ENCODE assay signal across 17 cellular contexts in the genomic region with DNA sequence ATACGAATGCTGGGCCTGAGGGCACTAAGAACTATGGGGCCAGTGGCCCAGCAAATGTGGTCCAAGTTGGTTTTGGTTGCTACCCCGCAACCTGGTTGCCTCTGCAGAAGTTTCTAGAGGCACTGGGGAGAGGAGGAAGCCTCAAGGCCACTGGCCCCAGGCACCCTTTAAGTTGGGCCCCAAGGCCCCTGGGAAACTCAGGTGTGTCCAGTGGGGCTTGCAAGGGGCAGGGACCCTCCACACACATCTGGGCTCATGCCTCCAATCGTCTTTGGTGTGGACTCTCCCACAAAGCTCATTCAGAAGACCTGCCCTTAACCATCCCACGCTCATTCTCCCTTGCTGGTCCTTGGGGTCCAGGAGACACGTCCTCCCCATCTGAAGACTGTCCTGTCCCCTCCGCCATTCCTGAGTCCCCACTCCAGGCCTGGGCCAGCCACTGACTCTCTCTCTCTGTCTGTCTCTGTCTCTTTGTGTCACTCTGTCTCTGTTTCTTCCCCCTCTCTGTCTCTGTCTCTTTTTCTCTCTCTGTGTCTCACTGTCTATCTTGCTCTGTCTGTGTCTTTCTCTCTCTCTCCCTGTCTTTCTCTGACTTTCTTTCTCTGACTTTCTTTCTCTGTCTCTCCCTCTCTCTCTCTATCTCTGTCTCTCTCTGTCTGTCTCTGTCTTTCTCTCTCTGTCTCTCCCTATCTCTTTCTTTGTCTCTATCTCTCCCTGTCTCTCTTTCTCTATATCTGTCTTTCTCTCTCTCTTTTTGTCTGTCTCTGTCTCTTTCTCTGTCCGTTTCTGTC. TPM values are rescaled to one million over a fixed set of nuclear protein-coding genes. Genes with fewer than 3 reads are reported as not detected.
DNase-seq lines count a peak whose midpoint lies in the region; ATAC-seq, FAIRE-seq and TF ChIP-seq lines count a peak whose summit lies in the region.
"Had no signal": no experiment of that assay in that cellular context is flagged by ENCODE, and none has a peak within 500 bp of the region (broad histone marks: within the 10 kb centered on the region; RNA-seq: fewer than 3 reads in every experiment).

No MANE protein-coding gene starts in this region.

- peak; percentile 33 for FAIRE-seq in endothelial cell of umbilical vein (lab: Jason Lieb, UNC)
- FAIRE-seq: H1 had no signal

- dilution Hi-C loops in endothelial cell of umbilical vein (cut with MboI; ENCODE audit: extremely low pct_ligation_motif_present, low sequenced_read_pairs): no loop called here

- no peaks in the 10 kb centered on the region for H3K4me1 ChIP-seq in heart right ventricle
- H3K4me1 ChIP-seq in RWPE2 (ENCODE audit: insufficient read depth, poor library complexity, severe bottlenecking): no peaks in the 10 kb centered on the region
- H3K4me1 ChIP-seq in endothelial cell of umbilical vein (ENCODE audit: control insufficient read depth, extremely low read depth, insufficient read depth, low read length): no peaks in the 10 kb centered on the region
- no peaks in the 10 kb centered on the region for H3K4me1 ChIP-seq in aorta (ENCODE audit: control insufficient read depth in 1 of 2, insufficient read depth in 2 of 2, low read length in 2 of 2)
- H3K4me1 ChIP-seq: HAP-1 had no signal

- ATAC-seq in left cardiac atrium (no peak), heart right ventricle (no peak), RWPE2 (ENCODE audit: low read depth) (no peak), aorta (ENCODE audit: low FRiP score) (no peak)

- H3K36me3 ChIP-seq in heart right ventricle: no peaks in the 10 kb centered on the region
- H3K36me3 ChIP-seq in RWPE2 (ENCODE audit: low read depth): no peaks in the 10 kb centered on the region
- no peaks in the 10 kb centered on the region for H3K36me3 ChIP-seq in endothelial cell of umbilical vein (ENCODE audit: control insufficient read depth in 2 of 2, extremely low read depth in 1 of 2, insufficient read depth in 2 of 2, low read length in 2 of 2)
- H3K36me3 ChIP-seq in aorta (ENCODE audit: control insufficient read depth in 1 of 2, insufficient read depth in 2 of 2, low read length in 1 of 2): no peaks in the 10 kb centered on the region
- H3K36me3 ChIP-seq: BLaER1 treated with 17β-estradiol and CSF1 and Interleukin-3, amounts not matched to agents 10 nM and 100 nM; HAP-1 had no signal

- intact Hi-C loops in left cardiac atrium (cut with DNase I) (no loop called here), heart right ventricle (cut with DNase I) (no loop called here), endothelial cell of umbilical vein (cut with micrococcal nuclease) (no loop called here), aorta (cut with DNase I) (no loop called here)

- 83 to 85% methylated on average over 7 of the region's 7 CpGs for WGBS in heart right ventricle, 2 donors
- WGBS in aorta, 2 donors: 89 to 95% methylated on average over 7 of the region's 7 CpGs

- TF ChIP-seq POLR2A in endothelial cell of umbilical vein (IDR thresholded peaks at IDR 0.05; ENCODE audit: low read depth, low read length): no peak

- TF ChIP-seq CTCF in heart right ventricle (IDR thresholded peaks at IDR 0.05) (no peak), RWPE2 (IDR thresholded peaks at IDR 0.05; ENCODE audit: poor library complexity, severe bottlenecking) (no peak), endothelial cell of umbilical vein (IDR thresholded peaks at IDR 0.05; ENCODE audit: extremely low read depth in 1 of 2, insufficient read depth in 1 of 2, low read depth in 1 of 2, low read length in 2 of 2) (no peak)

- no peak overlapping the region for H3K9ac ChIP-seq in endothelial cell of umbilical vein (replicated peaks; ENCODE audit: extremely low read depth, insufficient read depth, low read length)
- H3K9ac ChIP-seq: BLaER1 treated with 17β-estradiol and CSF1 and Interleukin-3, amounts not matched to agents 10 nM and 100 nM had no signal

- H4K20me1 ChIP-seq in endothelial cell of umbilical vein (replicated peaks; ENCODE audit: control insufficient read depth, extremely low read depth, insufficient read depth, low read length): no peaks in the 10 kb centered on the region

- H3K4me3 ChIP-seq in heart right ventricle (no peak overlapping the region), RWPE2 (ENCODE audit: severe bottlenecking) (no peak overlapping the region), endothelial cell of umbilical vein (replicated peaks in 1 of 3; ENCODE audit: insufficient read depth in 1 of 3, low read depth in 1 of 3, low read length in 3 of 3) (no peak overlapping the region), aorta (ENCODE audit: low read length in 2 of 2) (no peak overlapping the region)
- H3K4me3 ChIP-seq: BLaER1 treated with 17β-estradiol and CSF1 and Interleukin-3, amounts not matched to agents 10 nM and 100 nM; HAP-1 had no signal

- no peaks in the 10 kb centered on the region for H3K79me2 ChIP-seq in endothelial cell of umbilical vein (ENCODE audit: control insufficient read depth, insufficient read depth, low read length)

- DNase-seq in left cardiac atrium: peak; percentile 7
- DNase-seq in heart right ventricle: no peak
- DNase-seq in RWPE2 (ENCODE audit: low spot score): peak; percentile 38
- DNase-seq in endothelial cell of umbilical vein (ENCODE audit: low read depth, low spot score): no peak
- peak; percentile 19 to 33 for DNase-seq in aorta
- DNase-seq in SKM-1 (lab: John Stamatoyannopoulos, UW; ENCODE audit: unreplicated experiment): no peak
- DNase-seq in activated gamma-delta T cell treated with Interleukin-2 at 50 U/mL for 16 hours: no peak
- DNase-seq: ACHN; CD4-positive, CD25-positive, alpha-beta regulatory T cell; DMS53; HFFc6 had no signal

- CTCF ChIA-PET in endothelial cell of umbilical vein (lab: Charles Lee): no interaction called here

- no peak overlapping the region for H2AFZ ChIP-seq in endothelial cell of umbilical vein (ENCODE audit: low read depth, low read length)

- peaks cover 0 to 71% (median 56%) of the 10 kb centered on the region in 7 donors for H3K27me3 ChIP-seq in heart right ventricle
- H3K27me3 ChIP-seq in RWPE2 (ENCODE audit: insufficient read depth, poor library complexity, severe bottlenecking): peaks cover 12% of the 10 kb centered on the region
- no peaks in the 10 kb centered on the region for H3K27me3 ChIP-seq in endothelial cell of umbilical vein (ENCODE audit: control insufficient read depth in 2 of 2, insufficient read depth in 2 of 2, low read length in 2 of 2)
- H3K27me3 ChIP-seq in aorta (ENCODE audit: control insufficient read depth in 1 of 2, insufficient read depth in 2 of 2, low read length in 1 of 2): no peaks in the 10 kb centered on the region

- no TSS peak for BruUV-seq in endothelial cell of umbilical vein (replicated peaks; lab: Mats Ljungman, UMichigan)

- no peaks in the 10 kb centered on the region for H3K9me3 ChIP-seq in heart right ventricle
- no peaks in the 10 kb centered on the region for H3K9me3 ChIP-seq in RWPE2 (ENCODE audit: severe bottlenecking)
- H3K9me3 ChIP-seq in endothelial cell of umbilical vein (replicated peaks; ENCODE audit: control insufficient read depth, insufficient read depth, low read length): no peaks in the 10 kb centered on the region
- H3K9me3 ChIP-seq in aorta (ENCODE audit: control insufficient read depth, low read length): no peaks in the 10 kb centered on the region
- H3K9me3 ChIP-seq: BLaER1 treated with 17β-estradiol and CSF1 and Interleukin-3, amounts not matched to agents 10 nM and 100 nM; HAP-1 had no signal

- H3K27ac ChIP-seq in heart right ventricle: no peak overlapping the region
- no peak overlapping the region for H3K27ac ChIP-seq in RWPE2 (ENCODE audit: poor library complexity, severe bottlenecking)
- no peak overlapping the region for H3K27ac ChIP-seq in endothelial cell of umbilical vein (ENCODE audit: insufficient read depth, low read depth, low read length)
- no peak overlapping the region for H3K27ac ChIP-seq in aorta (ENCODE audit: low read depth in 1 of 2, low read length in 2 of 2)
- H3K27ac ChIP-seq: BLaER1 treated with 17β-estradiol and CSF1 and Interleukin-3, amounts not matched to agents 10 nM and 100 nM had no signal

- H3K4me2 ChIP-seq in endothelial cell of umbilical vein (ENCODE audit: insufficient read depth, low read length): no peak overlapping the region
- H3K4me2 ChIP-seq: BLaER1 treated with 17β-estradiol and CSF1 and Interleukin-3, amounts not matched to agents 10 nM and 100 nM had no signal

- H3K9me1 ChIP-seq in endothelial cell of umbilical vein (replicated peaks; ENCODE audit: control insufficient read depth, extremely low read depth, insufficient read depth, low read length): no peaks in the 10 kb centered on the region

- POLR2A ChIA-PET in endothelial cell of umbilical vein (lab: Charles Lee): no interaction called here

TF ChIP-seq in endothelial cell of umbilical vein, 7 proteins besides CTCF, POLR2A, EP300 and RAD21 (continues in another document):
- TF ChIP-seq GATA2 (IDR thresholded peaks at IDR 0.05; ENCODE audit: insufficient read depth, insufficient read length, low read depth, low read length) (no peak), JUN (IDR thresholded peaks at IDR 0.05; ENCODE audit: borderline replicate concordance, insufficient read depth, insufficient read length, low read depth) (no peak)

RNA-seq across cellular contexts. Expression of gene SLC6A19, which starts 3.3 kb away (rescaled TPM):
- total RNA-seq in left cardiac atrium (not detected), heart right ventricle (under 1 TPM in 1 of 10 donors, not detected in 9; 0.11 TPM), endothelial cell of umbilical vein (not detected in 2 replicates), aorta (under 1 TPM in 1 of 2 donors, not detected in 1; 0.12 TPM)
- polyA plus RNA-seq in heart right ventricle (not detected), endothelial cell of umbilical vein (not detected in 2 replicates), aorta (1 to 10 TPM in 1 of 2 donors, not detected in 1; 9.5 TPM)
- not detected in 2 replicates for polyA plus RNA-seq in endothelial cell of umbilical vein (2011; cell fraction: cytosol; rRNA removed)
- polyA plus RNA-seq in endothelial cell of umbilical vein (2011; cell fraction: nucleus; rRNA removed): not detected in 2 replicates
- not detected in 2 replicates for polyA plus RNA-seq in endothelial cell of umbilical vein (2012)
- not detected in 2 replicates for polyA minus RNA-seq in endothelial cell of umbilical vein
- polyA minus RNA-seq in endothelial cell of umbilical vein (2011; cell fraction: cytosol; rRNA and poly(A)+ RNA removed): not detected
- not detected in 2 replicates for polyA minus RNA-seq in endothelial cell of umbilical vein (2011; cell fraction: nucleus; rRNA and poly(A)+ RNA removed)
- total RNA-seq: A172; CD4-positive, CD25-positive, alpha-beta regulatory T cell; Daoy; H1; HFFc6; HT1080 had no signal
- polyA plus RNA-seq: CD4-positive, CD25-positive, alpha-beta regulatory T cell had no signal

RNA-seq across cellular contexts. Expression of gene SLC6A18, which starts 27.1 kb away (rescaled TPM):
- total RNA-seq in left cardiac atrium (not detected), heart right ventricle (not detected), endothelial cell of umbilical vein (not detected in 2 replicates), aorta (not detected)
- polyA plus RNA-seq in heart right ventricle (not detected), endothelial cell of umbilical vein (not detected in 2 replicates), aorta (not detected)
- not detected in 2 replicates for polyA plus RNA-seq in endothelial cell of umbilical vein (2011; cell fraction: cytosol; rRNA removed)
- not detected in 2 replicates for polyA plus RNA-seq in endothelial cell of umbilical vein (2011; cell fraction: nucleus; rRNA removed)
- polyA plus RNA-seq in endothelial cell of umbilical vein (2012): not detected in 2 replicates
- not detected in 2 replicates for polyA minus RNA-seq in endothelial cell of umbilical vein
- polyA minus RNA-seq in endothelial cell of umbilical vein (2011; cell fraction: cytosol; rRNA and poly(A)+ RNA removed): not detected
- not detected in 2 replicates for polyA minus RNA-seq in endothelial cell of umbilical vein (2011; cell fraction: nucleus; rRNA and poly(A)+ RNA removed)
- total RNA-seq: A172; CD4-positive, CD25-positive, alpha-beta regulatory T cell; Daoy; H1; HFFc6; HT1080 had no signal
- polyA plus RNA-seq: CD4-positive, CD25-positive, alpha-beta regulatory T cell; H1 had no signal

Comparison
In these comparisons a context has a peak if more than half of its experiments do, and no peak if none do; other contexts are left out.
1. DNase-seq: peak in left cardiac atrium (single experiment), RWPE2 (single experiment) and aorta (2 of 2); none in heart right ventricle (0 of 2), endothelial cell of umbilical vein (single experiment), SKM-1 (single experiment) and activated gamma-delta T cell treated with Interleukin-2 at 50 U/mL for 16 hours (single experiment).